13 cellular contexts compared by ENCODE assay signal in genomic region chr10:100746413-100746931, GRCh38. TPM values are rescaled to one million over a fixed set of nuclear protein-coding genes. Genes with fewer than 3 reads are reported as not detected.
DNase-seq lines count a peak whose midpoint lies in the region; TF ChIP-seq lines count a peak whose summit lies in the region.
"Had no signal": no experiment of that assay in that cellular context is flagged by ENCODE, and none has a peak within 500 bp of the region (broad histone marks: within the 10 kb centered on the region; RNA-seq: fewer than 3 reads in every experiment).

No MANE protein-coding gene starts in this region.

- H3K36me3 ChIP-seq in Caco-2 (ENCODE audit: control insufficient read depth, insufficient read depth, low read length): no peaks in the 10 kb centered on the region
- H3K36me3 ChIP-seq: ascending aorta had no signal

- no peak overlapping the region for H3K4me3 ChIP-seq in Caco-2 (ENCODE audit: low read depth, low read length)

- intact Hi-C loops in Caco-2 (cut with micrococcal nuclease; ENCODE audit: unreplicated experiment): no loop called here

- H3K4me1 Mint-ChIP-seq in Caco-2 (ENCODE audit: low read depth, unreplicated experiment) (peaks cover 10% of the 10 kb centered on the region), HFFc6 (ENCODE audit: low read depth) (peaks cover 13% of the 10 kb centered on the region), chondrocyte (ENCODE audit: low read depth) (peaks cover 35% of the 10 kb centered on the region), nephron progenitor cell (peaks cover 76% of the 10 kb centered on the region)

- CTCF ChIA-PET in Caco-2 (lab: Charles Lee): interaction anchor here (3.9 kb wide), 1 partner anchor 133 kb away, joined by 62 read pairs; no protein-coding TSS in a partner anchor

- H3K27me3 ChIP-seq in Caco-2 (replicated peaks; ENCODE audit: control insufficient read depth, insufficient read depth, low read length): peaks cover 14% of the 10 kb centered on the region

- H3K4me3 Mint-ChIP-seq in Caco-2 (ENCODE audit: unreplicated experiment) (peak overlapping the region; percentile 75), HFFc6 (peak overlapping the region; percentile 28; the same call in 1 of the 2 replicates), chondrocyte (ENCODE audit: unreplicated experiment) (peak overlapping the region; percentile 17), nephron progenitor cell (peak overlapping the region; percentile 96)

- H3K36me3 Mint-ChIP-seq in Caco-2 (ENCODE audit: insufficient read depth, unreplicated experiment): no peaks in the 10 kb centered on the region
- no peaks in the 10 kb centered on the region for H3K36me3 Mint-ChIP-seq in HFFc6 (ENCODE audit: low read depth)
- H3K36me3 Mint-ChIP-seq in chondrocyte (ENCODE audit: low read depth): peaks cover 2% of the 10 kb centered on the region
- H3K36me3 Mint-ChIP-seq in nephron progenitor cell (ENCODE audit: low read depth): peaks cover 36% of the 10 kb centered on the region

- H3K4me1 ChIP-seq in Caco-2: peaks cover 20% of the 10 kb centered on the region

- H3K27me3 Mint-ChIP-seq in Caco-2 (ENCODE audit: insufficient read depth, unreplicated experiment): peaks cover 30% of the 10 kb centered on the region
- H3K27me3 Mint-ChIP-seq in HFFc6 (ENCODE audit: insufficient read depth): peaks cover 78% of the 10 kb centered on the region
- peaks cover 82% of the 10 kb centered on the region for H3K27me3 Mint-ChIP-seq in chondrocyte (ENCODE audit: low read depth)
- peaks cover 77% of the 10 kb centered on the region for H3K27me3 Mint-ChIP-seq in nephron progenitor cell (ENCODE audit: low read depth, poor library complexity)

- H3K9me3 Mint-ChIP-seq in Caco-2 (ENCODE audit: unreplicated experiment) (no peaks in the 10 kb centered on the region), HFFc6 (no peaks in the 10 kb centered on the region), chondrocyte (ENCODE audit: low read depth) (no peaks in the 10 kb centered on the region), nephron progenitor cell (no peaks in the 10 kb centered on the region)

- no peak for DNase-seq in Caco-2
- DNase-seq in HFFc6: no peak
- DNase-seq in chondrocyte (ENCODE audit: low spot score): no peak
- DNase-seq in nephron progenitor cell: no peak
- DNase-seq in NOMO-1 (lab: John Stamatoyannopoulos, UW; ENCODE audit: unreplicated experiment in 2 of 2): no peak
- no peak for DNase-seq in RPMI8226
- DNase-seq in NCI-H1048 (lab: John Stamatoyannopoulos, UW): no peak
- DNase-seq in AML-193 (lab: John Stamatoyannopoulos, UW): no peak
- DNase-seq: activated CD4-positive, CD25-positive, alpha-beta regulatory T cell treated with anti-CD3 and anti-CD28 coated beads, Interleukin-2, amount 50 U/mL, for 72 hours; DMS53; MV-4-11; NCI-H446 treated with DMSO at 0.1 percent for 48 hours had no signal

- H3K27ac Mint-ChIP-seq in Caco-2 (ENCODE audit: unreplicated experiment) (no peak overlapping the region), HFFc6 (no peak overlapping the region), chondrocyte (ENCODE audit: unreplicated experiment) (no peak overlapping the region), nephron progenitor cell (peak overlapping the region; percentile 76)

- BruUV-seq in Caco-2 (replicated peaks; lab: Mats Ljungman, UMichigan): no TSS peak

- TF ChIP-seq CTCF in Caco-2 (IDR thresholded peaks at IDR 0.05; ENCODE audit: insufficient read depth in 1 of 2, low read depth in 1 of 2, low read length in 1 of 2, severe bottlenecking in 1 of 2, unreplicated experiment in 1 of 2): no peak
- no peak for TF ChIP-seq CTCF in HFFc6 (IDR thresholded peaks at IDR 0.05)
- TF ChIP-seq CTCF in chondrocyte (IDR thresholded peaks at IDR 0.05): no peak
- TF ChIP-seq CTCF in nephron progenitor cell (IDR thresholded peaks at IDR 0.05): no peak

- H3K9me3 ChIP-seq in Caco-2: no peaks in the 10 kb centered on the region
- H3K9me3 ChIP-seq: ascending aorta had no signal

- POLR2A ChIA-PET in Caco-2 (lab: Charles Lee): no interaction called here

RNA-seq across cellular contexts. Expression of gene PAX2, which starts 1.1 kb away (rescaled TPM):
- total RNA-seq in Caco-2 (2022) (0.30 and 0.45 TPM in 2 replicates), chondrocyte (0.62 to 0.87 TPM in 2 of 3 replicates, not detected in the other)
- total RNA-seq in HFFc6 (2021; fragmentation: NEBNext Ultra II Directional; extraction: Animal tissue kit (Norgen Biotek cat#: 25700)): not detected
- total RNA-seq: ascending aorta had no signal

Comparison
In these comparisons a context has a peak if more than half of its experiments do, and no peak if none do; other contexts are left out.
1. H3K4me3 Mint-ChIP-seq: peak in every context shown above with its lines; median percentile 96 in nephron progenitor cell; 75 in Caco-2; 28 in HFFc6; 17 in chondrocyte.